In the genomic region with DNA sequence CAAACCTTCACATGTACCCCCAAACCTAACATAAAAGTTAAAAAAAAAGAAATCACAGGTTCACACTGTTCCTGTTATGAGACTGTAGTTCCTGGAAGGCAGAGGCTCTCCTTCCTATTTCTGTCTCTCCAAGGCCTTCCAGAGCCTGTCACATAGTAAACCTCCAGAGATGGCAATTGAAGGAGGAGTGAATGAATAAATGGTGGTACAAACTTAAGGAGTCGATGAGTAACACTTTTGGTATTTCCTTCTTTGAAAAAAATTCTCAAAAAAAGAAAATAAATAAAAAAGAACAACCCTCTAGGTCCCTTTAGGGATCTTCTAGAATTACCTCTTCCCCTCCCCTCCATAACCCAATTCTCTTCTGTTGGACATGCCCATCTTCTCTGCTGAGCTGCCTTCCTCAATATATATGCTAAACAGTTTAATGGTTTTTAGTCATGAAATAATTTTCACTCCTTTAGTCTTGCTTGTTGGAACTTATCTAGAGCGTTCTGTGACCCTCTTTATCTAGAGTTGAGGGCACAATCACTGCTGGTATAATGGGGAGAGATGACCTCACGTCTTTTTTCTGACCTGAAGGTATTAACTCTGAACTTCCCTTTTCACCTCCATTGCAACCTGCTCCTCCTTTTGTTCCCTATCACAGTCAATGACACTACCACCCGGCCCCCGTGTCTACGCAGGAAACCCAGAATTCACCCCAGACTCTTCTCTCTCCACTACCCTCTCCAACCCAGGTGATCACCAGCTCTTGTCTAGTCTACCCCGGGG, we compare ENCODE assay signal across 1 cellular context.
TF ChIP-seq lines count a peak whose summit lies in the region.

No MANE protein-coding gene starts in this region.

TF ChIP-seq in IMR-90, 13 proteins besides CTCF, POLR2A, EP300 and RAD21:
- no peak for TF ChIP-seq CEBPB (IDR thresholded peaks at IDR 0.05; ENCODE audit: low read depth, low read length)
- no peak for TF ChIP-seq BHLHE40 (IDR thresholded peaks at IDR 0.05; ENCODE audit: low read depth, low read length)
- no peak for TF ChIP-seq NFE2L2 (IDR thresholded peaks at IDR 0.05; ENCODE audit: low read depth, low read length)
- TF ChIP-seq SMC3 (IDR thresholded peaks at IDR 0.05; ENCODE audit: low read depth, low read length) = no peak
- TF ChIP-seq FOS (IDR thresholded peaks at IDR 0.05; ENCODE audit: low read depth, low read length) = no peak
- TF ChIP-seq RFX5 (IDR thresholded peaks at IDR 0.05; ENCODE audit: low read depth, low read length) = no peak
- TF ChIP-seq RCOR1 (IDR thresholded peaks at IDR 0.05; ENCODE audit: insufficient replicate concordance, low read length) = no peak
- no peak for TF ChIP-seq MXI1 (IDR thresholded peaks at IDR 0.05; ENCODE audit: borderline replicate concordance, low read depth, low read length)
- TF ChIP-seq MAFK (IDR thresholded peaks at IDR 0.05; ENCODE audit: low read depth, low read length) = no peak
- TF ChIP-seq, protein P1, sequence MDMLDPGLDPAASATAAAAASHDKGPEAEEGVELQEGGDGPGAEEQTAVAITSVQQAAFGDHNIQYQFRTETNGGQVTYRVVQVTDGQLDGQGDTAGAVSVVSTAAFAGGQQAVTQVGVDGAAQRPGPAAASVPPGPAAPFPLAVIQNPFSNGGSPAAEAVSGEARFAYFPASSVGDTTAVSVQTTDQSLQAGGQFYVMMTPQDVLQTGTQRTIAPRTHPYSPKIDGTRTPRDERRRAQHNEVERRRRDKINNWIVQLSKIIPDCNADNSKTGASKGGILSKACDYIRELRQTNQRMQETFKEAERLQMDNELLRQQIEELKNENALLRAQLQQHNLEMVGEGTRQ (IDR thresholded peaks at IDR 0.05; ENCODE audit: low read depth, low read length) = no peak
- TF ChIP-seq, protein P2, sequence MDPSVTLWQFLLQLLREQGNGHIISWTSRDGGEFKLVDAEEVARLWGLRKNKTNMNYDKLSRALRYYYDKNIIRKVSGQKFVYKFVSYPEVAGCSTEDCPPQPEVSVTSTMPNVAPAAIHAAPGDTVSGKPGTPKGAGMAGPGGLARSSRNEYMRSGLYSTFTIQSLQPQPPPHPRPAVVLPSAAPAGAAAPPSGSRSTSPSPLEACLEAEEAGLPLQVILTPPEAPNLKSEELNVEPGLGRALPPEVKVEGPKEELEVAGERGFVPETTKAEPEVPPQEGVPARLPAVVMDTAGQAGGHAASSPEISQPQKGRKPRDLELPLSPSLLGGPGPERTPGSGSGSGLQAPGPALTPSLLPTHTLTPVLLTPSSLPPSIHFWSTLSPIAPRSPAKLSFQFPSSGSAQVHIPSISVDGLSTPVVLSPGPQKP (IDR thresholded peaks at IDR 0.05; ENCODE audit: borderline replicate concordance, low read depth, low read length) = no peak
TF ChIP-seq in IMR-90: peak in this region for 0.
